ENCODE assay signal across 16 cellular contexts in the genomic region with DNA sequence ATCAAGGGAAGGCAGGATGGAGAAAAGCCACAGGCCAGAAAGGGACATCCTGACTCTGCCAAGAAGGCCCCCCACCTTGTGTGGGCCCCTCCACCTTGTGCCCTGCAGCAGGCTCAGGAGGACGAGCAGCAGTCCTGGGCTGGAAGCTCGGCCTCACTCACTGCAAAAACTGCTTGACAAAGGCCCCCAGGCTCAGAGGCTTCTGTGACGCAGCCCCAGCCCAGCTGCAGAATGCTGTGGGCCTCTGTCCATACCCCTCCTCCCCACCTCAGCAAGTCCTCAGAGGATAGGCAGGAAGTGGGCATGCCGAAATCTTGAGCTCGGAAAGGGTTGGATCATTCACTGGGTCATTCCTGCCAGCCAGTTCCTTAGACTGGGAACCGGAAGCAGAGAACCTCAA.
DNase-seq lines count a peak whose midpoint lies in the region; ATAC-seq and TF ChIP-seq lines count a peak whose summit lies in the region.
"Had no signal": no experiment of that assay in that cellular context is flagged by ENCODE, and none has a peak within 500 bp of the region (broad histone marks: within the 10 kb centered on the region; RNA-seq: fewer than 3 reads in every experiment).

No MANE protein-coding gene starts in this region.

- peaks cover 50% of the 10 kb centered on the region for H3K4me1 ChIP-seq in osteoblast (ENCODE audit: insufficient read depth, low read length)
- H3K4me1 ChIP-seq: stomach had no signal

- DNase-seq in AG08395 (ENCODE audit: low spot score) = peak; percentile 86
- DNase-seq in NCI-H446 treated with DMSO at 0.1 percent for 48 hours (lab: John Stamatoyannopoulos, UW) = peak; percentile 11
- DNase-seq in fibroblast of mammary gland (ENCODE audit: low read depth) = peak; percentile 72
- DNase-seq in osteoblast (ENCODE audit: insufficient read length, low spot score, missing footprints) = peak; percentile 98
- no peak for DNase-seq in dermis blood vessel endothelial cell
- DNase-seq in NCI-H345 (lab: John Stamatoyannopoulos, UW) = no peak
- no peak for DNase-seq in medulla oblongata (ENCODE audit: extremely low spot score)
- DNase-seq: activated CD4-positive, alpha-beta T cell treated with anti-CD3 and anti-CD28 coated beads, Interleukin-2, amount 50 U/mL, for 48 hours; GF-D8; MV-4-11; NCI-H774; stimulated activated CD4-positive, alpha-beta T cell treated with anti-CD3 and anti-CD28 coated beads, Interleukin-1b, Interleukin-23, amount 100 ng/mL, for 48 hours; stomach had no signal

- H3K4me3 ChIP-seq in fibroblast of mammary gland (ENCODE audit: control insufficient read depth, low read depth, low read length) (peak overlapping the region; percentile 4), osteoblast (ENCODE audit: insufficient read depth, low read length) (peak overlapping the region; percentile 75)
- H3K4me3 ChIP-seq: stomach had no signal

- no peak for ATAC-seq in HG03108 (IDR thresholded peaks at IDR 0.05; ENCODE audit: unreplicated experiment)
- ATAC-seq: activated naive CD4-positive, alpha-beta T cell treated with anti-CD3 and anti-CD28 coated beads, Interleukin-2, amount 50 U/mL, for 72 hours had no signal

- peaks cover 18% of the 10 kb centered on the region for H3K79me2 ChIP-seq in osteoblast (ENCODE audit: insufficient read depth, low read length)

- H3K4me2 ChIP-seq in osteoblast (ENCODE audit: insufficient read depth, low read length) = peak overlapping the region; percentile 92

- peaks cover 20% of the 10 kb centered on the region for H4K20me1 ChIP-seq in osteoblast (ENCODE audit: insufficient read depth, low read length)

- H3K27me3 ChIP-seq in osteoblast (ENCODE audit: insufficient read depth, low read length) = no peaks in the 10 kb centered on the region
- H3K27me3 ChIP-seq: stomach had no signal

- TF ChIP-seq CTCF in fibroblast of mammary gland (conservative IDR thresholded peaks at IDR 0.05; ENCODE audit: control insufficient read depth, insufficient read depth, low read depth, low read length) = no peak
- no peak for TF ChIP-seq CTCF in osteoblast (IDR thresholded peaks at IDR 0.05; ENCODE audit: extremely low read depth, low read depth, low read length)

- peak overlapping the region; percentile 94 for H3K27ac ChIP-seq in osteoblast (ENCODE audit: low read depth, low read length)
- H3K27ac ChIP-seq: HL-60, stomach had no signal

- no peaks in the 10 kb centered on the region for H3K9me3 ChIP-seq in osteoblast (ENCODE audit: low read depth, low read length)
- H3K9me3 ChIP-seq: stomach had no signal

- peak overlapping the region; percentile 84 for H2AFZ ChIP-seq in osteoblast (ENCODE audit: low read length)

- H3K36me3 ChIP-seq in osteoblast (ENCODE audit: insufficient read depth, low read length) = peaks cover 17% of the 10 kb centered on the region
- H3K36me3 ChIP-seq: stomach had no signal

Comparison
In these comparisons a context has a peak if more than half of its experiments do, and no peak if none do; other contexts are left out.
1. DNase-seq: peak in AG08395 (single experiment), NCI-H446 treated with DMSO at 0.1 percent for 48 hours (single experiment), fibroblast of mammary gland (single experiment) and osteoblast (single experiment); none in dermis blood vessel endothelial cell (single experiment), NCI-H345 (single experiment) and medulla oblongata (single experiment).